In the genomic region with DNA sequence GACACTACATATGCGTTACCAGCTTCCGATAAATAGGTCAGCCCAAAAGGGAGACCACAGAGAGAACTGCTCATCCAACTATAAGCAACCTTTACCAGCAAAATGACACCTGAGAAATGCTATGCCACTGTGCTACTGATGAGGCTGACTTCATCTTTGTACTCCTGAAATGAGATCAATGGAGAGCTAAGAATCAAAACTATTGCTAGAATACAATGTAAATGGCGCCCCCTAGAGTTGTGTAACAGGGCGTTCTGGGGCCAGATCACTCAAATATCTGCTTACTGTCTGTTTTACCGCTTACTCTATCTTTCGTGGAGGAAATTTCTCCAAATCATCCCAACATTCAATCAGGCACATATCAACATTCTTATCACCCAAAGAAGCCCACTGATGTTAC, we compare ENCODE assay signal across 8 cellular contexts. TPM values are rescaled to one million over a fixed set of nuclear protein-coding genes. Genes with fewer than 3 reads are reported as not detected.
DNase-seq lines count a peak whose midpoint lies in the region; ATAC-seq, FAIRE-seq and TF ChIP-seq lines count a peak whose summit lies in the region.

No MANE protein-coding gene starts in this region.

- TF ChIP-seq CTCF in AG04449 (IDR thresholded peaks at IDR 0.05; ENCODE audit: insufficient read depth, low read length, missing control alignments) (peak; percentile 17), GM12864 (IDR thresholded peaks at IDR 0.05; ENCODE audit: low read depth, low read length, missing control alignments) (peak; percentile 54)

- H3K4me3 Mint-ChIP-seq in activated naive CD4-positive, alpha-beta T cell treated with anti-CD3 and anti-CD28 coated beads, Interleukin-2, amount 50 U/mL, for 24 hours: peak overlapping the region; percentile 57

- no peaks in the 10 kb centered on the region for H3K9me3 Mint-ChIP-seq in activated naive CD4-positive, alpha-beta T cell treated with anti-CD3 and anti-CD28 coated beads, Interleukin-2, amount 50 U/mL, for 24 hours

- no peak overlapping the region for H3K27ac Mint-ChIP-seq in activated naive CD4-positive, alpha-beta T cell treated with anti-CD3 and anti-CD28 coated beads, Interleukin-2, amount 50 U/mL, for 24 hours

- no peak for DNase-seq in AG04449 (ENCODE audit: low read depth, low spot score)
- DNase-seq in GM12864 (ENCODE audit: low read depth): no peak
- peak; percentile 20 for DNase-seq in NCI-H460 (ENCODE audit: extremely low read depth, low read depth)
- peak; percentile 36 for DNase-seq in kidney tubule cell (ENCODE audit: low spot score)
- peak; percentile 33 for DNase-seq in urothelium cell line (ENCODE audit: low spot score)
- DNase-seq in UCSD-AML1 (lab: John Stamatoyannopoulos, UW; ENCODE audit: unreplicated experiment): no peak

- H3K27me3 Mint-ChIP-seq in activated naive CD4-positive, alpha-beta T cell treated with anti-CD3 and anti-CD28 coated beads, Interleukin-2, amount 50 U/mL, for 24 hours: no peaks in the 10 kb centered on the region

- H3K4me3 ChIP-seq in AG04449 (ENCODE audit: low read depth, low read length): no peak overlapping the region
- H3K4me3 ChIP-seq in GM12864 (ENCODE audit: low read depth, low read length): no peak overlapping the region

- POLR2A ChIA-PET in AG04449 (lab: Yijun Ruan, JAX): no interaction called here

- CTCF ChIA-PET in AG04449 (lab: Yijun Ruan, JAX): interaction anchor here (0.8 to 3.8 kb wide), 14 partner anchors 11 to 168 kb away, joined by 3 to 33 read pairs (median 4); partner anchors contain the start of gene USP5

- peaks cover 9% of the 10 kb centered on the region for H3K36me3 Mint-ChIP-seq in activated naive CD4-positive, alpha-beta T cell treated with anti-CD3 and anti-CD28 coated beads, Interleukin-2, amount 50 U/mL, for 24 hours

- FAIRE-seq in urothelium cell line (lab: Jason Lieb, UNC): no peak

- H3K4me1 Mint-ChIP-seq in activated naive CD4-positive, alpha-beta T cell treated with anti-CD3 and anti-CD28 coated beads, Interleukin-2, amount 50 U/mL, for 24 hours: peaks cover 52% of the 10 kb centered on the region

- no peak for ATAC-seq in GM19328 (IDR thresholded peaks at IDR 0.05; ENCODE audit: unreplicated experiment)

RNA-seq across cellular contexts. Expression of gene ZNF384, which starts 4.6 kb away (rescaled TPM):
- 14.7 and 18.9 TPM in 2 replicates for total RNA-seq in NCI-H460 (2014; rRNA removed; shearing (Covaris generic))
- polyA plus RNA-seq in NCI-H460 (2014; cell fraction: nucleus; rRNA removed): 31.2 and 37.6 TPM in 2 replicates

RNA-seq across cellular contexts. Expression of gene PIANP, which starts 16.0 kb away (rescaled TPM):
- not detected in 2 replicates for total RNA-seq in NCI-H460 (2014; rRNA removed; shearing (Covaris generic))
- polyA plus RNA-seq in NCI-H460 (2014; cell fraction: nucleus; rRNA removed): not detected in 2 replicates

RNA-seq across cellular contexts. Expression of gene ING4, which starts 21.7 kb away (rescaled TPM):
- 16.3 and 17.6 TPM in 2 replicates for total RNA-seq in NCI-H460 (2014; rRNA removed; shearing (Covaris generic))
- 50.0 and 61.5 TPM in 2 replicates for polyA plus RNA-seq in NCI-H460 (2014; cell fraction: nucleus; rRNA removed)

RNA-seq across cellular contexts. Expression of gene ACRBP, which starts 37.4 kb away (rescaled TPM):
- total RNA-seq in NCI-H460 (2014; rRNA removed; shearing (Covaris generic)): 0.40 TPM in 1 of 2 replicates, not detected in the other
- polyA plus RNA-seq in NCI-H460 (2014; cell fraction: nucleus; rRNA removed): not detected in 2 replicates

RNA-seq across cellular contexts. Expression of gene COPS7A, which starts 39.2 kb away (rescaled TPM):
- 75.2 and 77.1 TPM in 2 replicates for total RNA-seq in NCI-H460 (2014; rRNA removed; shearing (Covaris generic))
- polyA plus RNA-seq in NCI-H460 (2014; cell fraction: nucleus; rRNA removed): 68.0 and 76.1 TPM in 2 replicates

Comparison
In these comparisons a context has a peak if more than half of its experiments do, and no peak if none do; other contexts are left out.
1. DNase-seq: peak in NCI-H460 (single experiment), kidney tubule cell (single experiment) and urothelium cell line (single experiment); none in AG04449 (single experiment), GM12864 (single experiment) and UCSD-AML1 (single experiment).